8 cellular contexts compared by ENCODE assay signal in the genomic region with DNA sequence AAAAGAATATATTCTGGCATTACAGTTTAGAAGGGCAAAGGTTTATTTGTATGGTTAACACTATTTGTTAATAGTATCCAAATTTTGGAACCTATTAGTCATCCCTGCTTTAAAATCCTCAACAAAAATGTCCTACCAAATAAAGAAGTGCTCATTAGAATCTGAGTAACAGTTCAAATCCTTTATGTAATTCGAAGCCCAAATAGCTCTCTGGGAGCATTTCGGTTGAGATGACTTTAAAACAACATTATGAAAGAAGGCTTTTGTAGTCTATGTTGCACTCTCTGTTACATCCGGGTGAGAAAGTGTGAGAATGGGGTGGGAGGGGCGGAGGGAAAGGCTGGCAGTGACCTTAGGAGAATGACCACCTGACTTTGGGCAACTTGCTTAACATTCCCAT. TPM values are rescaled to one million over a fixed set of nuclear protein-coding genes. Genes with fewer than 3 reads are reported as not detected.
DNase-seq lines count a peak whose midpoint lies in the region; ATAC-seq and TF ChIP-seq lines count a peak whose summit lies in the region.

No MANE protein-coding gene starts in this region.

- POLR2A ChIA-PET in PC-3 (lab: Charles Lee; ENCODE audit: unreplicated experiment): no interaction called here

- no peaks in the 10 kb centered on the region for H3K9me3 ChIP-seq in PC-3 (ENCODE audit: low read length)

- peak overlapping the region; percentile 61 for H3K4me2 ChIP-seq in PC-3 (ENCODE audit: low read length)

- peaks cover 8% of the 10 kb centered on the region for H3F3A ChIP-seq in PC-3 (ENCODE audit: low read length, unreplicated experiment)

- H3K4me3 Mint-ChIP-seq in activated T-cell treated with anti-CD3 and anti-CD28 coated beads, Interleukin-2, amount 50 U/mL, for 24 hours: peak overlapping the region; percentile 61
- peak overlapping the region; percentile 28 to 68 for H3K4me3 Mint-ChIP-seq in stimulated activated naive B cell treated with anti-CD40 and anti-IgM and Interleukin-4, amounts not matched to agents 10 μg/mL and 1 μg/mL and 100 μg/mL, for 72 hours

- H3K27ac ChIP-seq in PC-3 (ENCODE audit: low read length): peak overlapping the region; percentile 90

- no peak overlapping the region for H2AFZ ChIP-seq in PC-3 (ENCODE audit: low read length)

- H3K27ac Mint-ChIP-seq in activated T-cell treated with anti-CD3 and anti-CD28 coated beads, Interleukin-2, amount 50 U/mL, for 24 hours: peak overlapping the region; percentile 98
- peak overlapping the region; percentile 97 for H3K27ac Mint-ChIP-seq in stimulated activated naive B cell treated with anti-CD40 and anti-IgM and Interleukin-4, amounts not matched to agents 10 μg/mL and 1 μg/mL and 100 μg/mL, for 72 hours

- ATAC-seq in PC-3 (peak; percentile 73), GM18505 (IDR thresholded peaks at IDR 0.05; ENCODE audit: unreplicated experiment) (no peak)
- no peak for ATAC-seq in stimulated activated naive B cell treated with anti-CD40 and anti-IgM and Interleukin-4, amounts not matched to agents 10 μg/mL and 1 μg/mL and 100 μg/mL, for 72 hours (replicated peaks)

- no TSS peak for BruUV-seq in PC-3 (replicated peaks; lab: Mats Ljungman, UMichigan)

- peaks cover 65% of the 10 kb centered on the region for H3K36me3 ChIP-seq in PC-3 (ENCODE audit: low read depth, low read length)

- peak overlapping the region; percentile 51 for H3K9ac ChIP-seq in PC-3 (ENCODE audit: low read length)

- CTCF ChIA-PET in PC-3 (lab: Charles Lee): interaction anchor here (0.6 kb wide), 2 partner anchors 55 to 84 kb away, joined by 3 to 4 read pairs; no protein-coding TSS in a partner anchor

- H4K20me1 ChIP-seq in PC-3 (ENCODE audit: low read length): peaks cover 13% of the 10 kb centered on the region

- TF ChIP-seq POLR2A in GM18505 (IDR thresholded peaks at IDR 0.05; ENCODE audit: borderline replicate concordance, extremely low read depth, insufficient read depth, insufficient read length): no peak

- TF ChIP-seq CTCF in PC-3 (conservative IDR thresholded peaks at IDR 0.05; ENCODE audit: low read depth, low read length): no peak

- no peaks in the 10 kb centered on the region for H3K9me2 ChIP-seq in PC-3 (replicated peaks; ENCODE audit: low read length)

- intact Hi-C loops in PC-3 (cut with micrococcal nuclease): loop anchor here (5.0 kb wide), 1 partner anchor 58 kb away; the partner anchor contains the start of gene SLC38A1

- H3K36me3 Mint-ChIP-seq in activated T-cell treated with anti-CD3 and anti-CD28 coated beads, Interleukin-2, amount 50 U/mL, for 24 hours (ENCODE audit: low read depth): peaks cover 100% of the 10 kb centered on the region
- peaks cover 56 to 87% of the 10 kb centered on the region in 2 donors for H3K36me3 Mint-ChIP-seq in stimulated activated naive B cell treated with anti-CD40 and anti-IgM and Interleukin-4, amounts not matched to agents 10 μg/mL and 1 μg/mL and 100 μg/mL, for 72 hours

- peaks cover 44% of the 10 kb centered on the region for H3K79me2 ChIP-seq in PC-3 (ENCODE audit: low read length)

- no peak for DNase-seq in activated T-cell treated with anti-CD3 and anti-CD28 coated beads, Interleukin-2, amount 50 U/mL, for 24 hours
- no peak for DNase-seq in activated T-cell treated with anti-CD3 and anti-CD28 coated beads, Interleukin-2, amount 50 U/mL, for 1 hour
- DNase-seq in PC-3: peak; percentile 80
- DNase-seq in fibroblast of gingiva (ENCODE audit: low read depth): peak; percentile 71
- DNase-seq in stimulated activated naive B cell treated with anti-CD40 and anti-IgM and Interleukin-4, amounts not matched to agents 10 μg/mL and 1 μg/mL and 100 μg/mL, for 72 hours: no peak
- DNase-seq in activated CD4-positive, CD25-positive, alpha-beta regulatory T cell treated with anti-CD3 and anti-CD28 coated beads, Interleukin-2, amount 50 U/mL, for 72 hours: no peak
- DNase-seq in NCI-H128 (lab: John Stamatoyannopoulos, UW; ENCODE audit: unreplicated experiment): no peak

- H3K4me1 Mint-ChIP-seq in activated T-cell treated with anti-CD3 and anti-CD28 coated beads, Interleukin-2, amount 50 U/mL, for 24 hours (ENCODE audit: low read depth): peaks cover 87% of the 10 kb centered on the region
- peaks cover 53 to 83% of the 10 kb centered on the region in 2 donors for H3K4me1 Mint-ChIP-seq in stimulated activated naive B cell treated with anti-CD40 and anti-IgM and Interleukin-4, amounts not matched to agents 10 μg/mL and 1 μg/mL and 100 μg/mL, for 72 hours

- no peaks in the 10 kb centered on the region for H3K27me3 Mint-ChIP-seq in activated T-cell treated with anti-CD3 and anti-CD28 coated beads, Interleukin-2, amount 50 U/mL, for 24 hours
- H3K27me3 Mint-ChIP-seq in stimulated activated naive B cell treated with anti-CD40 and anti-IgM and Interleukin-4, amounts not matched to agents 10 μg/mL and 1 μg/mL and 100 μg/mL, for 72 hours: no peaks in the 10 kb centered on the region

- no peaks in the 10 kb centered on the region for H3K9me3 Mint-ChIP-seq in activated T-cell treated with anti-CD3 and anti-CD28 coated beads, Interleukin-2, amount 50 U/mL, for 24 hours
- H3K9me3 Mint-ChIP-seq in stimulated activated naive B cell treated with anti-CD40 and anti-IgM and Interleukin-4, amounts not matched to agents 10 μg/mL and 1 μg/mL and 100 μg/mL, for 72 hours: peaks cover 5 to 9% of the 10 kb centered on the region in 2 donors

- no peaks in the 10 kb centered on the region for H3K27me3 ChIP-seq in PC-3 (ENCODE audit: low read length)

- peaks cover 35% of the 10 kb centered on the region for H3K4me1 ChIP-seq in PC-3 (ENCODE audit: insufficient read depth, low read length)

- H3K4me3 ChIP-seq in PC-3 (ENCODE audit: low read length): no peak overlapping the region

RNA-seq across cellular contexts. Expression of gene SLC38A1, which starts 59.7 kb away (rescaled TPM):
- total RNA-seq in PC-3 (2014; rRNA removed): 101 and 107 TPM in 2 replicates

Comparison
In these comparisons a context has a peak if more than half of its experiments do, and no peak if none do; other contexts are left out.
1. DNase-seq: peak in PC-3 (single experiment) and fibroblast of gingiva (single experiment); none in activated T-cell treated with anti-CD3 and anti-CD28 coated beads, Interleukin-2, amount 50 U/mL, for 24 hours (single experiment), activated T-cell treated with anti-CD3 and anti-CD28 coated beads, Interleukin-2, amount 50 U/mL, for 1 hour (single experiment), stimulated activated naive B cell treated with anti-CD40 and anti-IgM and Interleukin-4, amounts not matched to agents 10 μg/mL and 1 μg/mL and 100 μg/mL, for 72 hours (single experiment), activated CD4-positive, CD25-positive, alpha-beta regulatory T cell treated with anti-CD3 and anti-CD28 coated beads, Interleukin-2, amount 50 U/mL, for 72 hours (single experiment) and NCI-H128 (single experiment).